Comparison of ENCODE assay signal across 1 cellular context in the genomic region with DNA sequence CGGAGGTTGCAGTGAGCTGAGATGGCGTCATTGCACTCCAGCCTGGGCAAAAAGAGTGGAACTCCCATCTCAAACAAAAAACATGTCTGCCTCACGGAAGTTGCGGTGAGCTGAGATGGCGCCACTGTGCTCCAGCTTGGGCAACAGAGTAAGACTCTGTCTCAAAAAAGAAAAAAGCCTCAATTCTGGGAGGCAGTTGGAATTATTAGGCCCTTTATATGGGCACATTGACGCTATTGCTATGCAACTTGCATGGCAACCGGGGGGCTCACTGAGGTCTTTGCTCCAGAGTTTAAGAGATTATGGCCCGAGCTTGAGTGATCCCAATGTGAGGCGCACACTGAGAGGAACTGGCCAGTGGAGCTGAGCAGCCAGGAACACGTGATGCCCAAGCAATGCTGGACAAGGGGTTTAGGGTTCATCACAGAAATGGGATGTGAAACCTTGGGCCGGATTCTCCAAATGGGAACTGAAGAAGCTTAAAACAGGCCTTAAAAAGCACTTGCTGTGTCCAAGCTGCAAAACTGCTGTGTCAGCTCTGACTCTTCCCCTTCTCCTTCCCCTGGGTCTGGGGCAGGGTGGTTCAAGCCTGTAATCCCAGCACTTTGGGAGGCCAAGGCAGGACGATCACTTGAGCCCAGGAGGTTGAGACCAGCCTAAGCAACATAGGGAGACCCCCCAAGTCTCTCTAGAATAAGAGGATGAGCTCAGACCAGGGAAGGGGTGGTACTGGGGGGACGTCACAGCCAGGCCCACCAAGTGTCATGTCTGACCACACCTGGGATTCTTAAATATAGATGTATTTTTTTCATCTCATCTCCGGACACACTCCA.
TF ChIP-seq lines count a peak whose summit lies in the region.

No MANE protein-coding gene starts in this region.

TF ChIP-seq in K562, 482 proteins besides CTCF, POLR2A, EP300 and RAD21 (continued from another document and continues in another):
- TF ChIP-seq MBD2 (IDR thresholded peaks at IDR 0.05; ENCODE audit: borderline replicate concordance, low read depth) (peak; percentile 73), ZC3H8 (IDR thresholded peaks at IDR 0.05) (no peak), PPARD (CRISPR knock-in tag; IDR thresholded peaks at IDR 0.05) (no peak), HDAC3 (IDR thresholded peaks at IDR 0.05; ENCODE audit: borderline replicate concordance, partially characterized antibody) (peak; percentile 41), NCOA2 (IDR thresholded peaks at IDR 0.05; ENCODE audit: partially characterized antibody in 2 of 2) (no peak), MAFF (IDR thresholded peaks at IDR 0.05; ENCODE audit: low read length) (peak; percentile 98), RCOR1 (IDR thresholded peaks at IDR 0.05; ENCODE audit: borderline replicate concordance in 1 of 2, low read depth in 2 of 2, low read length in 2 of 2) (peak in 1 of 2 experiments; percentile 44; a peak in 1 of 4 replicates), BRD4 (IDR thresholded peaks at IDR 0.05) (no peak), NBN (IDR thresholded peaks at IDR 0.05; ENCODE audit: low read depth) (peak; percentile 24; the same call in 1 of the 2 replicates), ZNF778 (CRISPR knock-in tag; IDR thresholded peaks at IDR 0.05) (no peak), ZNF232 (CRISPR knock-in tag; IDR thresholded peaks at IDR 0.05) (no peak), PHB (CRISPR knock-in tag; IDR thresholded peaks at IDR 0.05) (peak; percentile 29), DPF2 (IDR thresholded peaks at IDR 0.05) (0 out of 2 replicates have a peak, but pooled peaks have one; percentile 65), TAF15 (IDR thresholded peaks at IDR 0.05; ENCODE audit: low read depth, low read length) (peak; percentile 67; the same call in 1 of the 2 replicates), GABPB2 (CRISPR knock-in tag; conservative IDR thresholded peaks at IDR 0.05) (peak; percentile 27; the same call in 1 of the 2 replicates), HSF4 (CRISPR knock-in tag; IDR thresholded peaks at IDR 0.05; ENCODE audit: borderline replicate concordance) (no peak; the same call in 1 of the 2 replicates), BRCA1 (IDR thresholded peaks at IDR 0.05) (no peak), BRCA1 (CRISPR knock-in tag; IDR thresholded peaks at IDR 0.05) (no peak), SOX6 (IDR thresholded peaks at IDR 0.05) (no peak), TAL1 (IDR thresholded peaks at IDR 0.05) (no peak), NR2C1 (IDR thresholded peaks at IDR 0.05) (no peak; the same call in 1 of the 2 replicates), NR2C1 (tag; IDR thresholded peaks at IDR 0.05) (no peak), STAT5B (CRISPR knock-in tag; IDR thresholded peaks at IDR 0.05) (no peak), ZNF124 (CRISPR knock-in tag; IDR thresholded peaks at IDR 0.05) (no peak), KAT7 (CRISPR knock-in tag; IDR thresholded peaks at IDR 0.05; ENCODE audit: borderline replicate concordance) (no peak), ILF3 (IDR thresholded peaks at IDR 0.05; ENCODE audit: borderline replicate concordance) (peak; percentile 96), ZNF717 (CRISPR knock-in tag; IDR thresholded peaks at IDR 0.05) (no peak), ZNF76 (CRISPR knock-in tag; IDR thresholded peaks at IDR 0.05; ENCODE audit: borderline replicate concordance) (peak; percentile 19; the same call in 1 of the 2 replicates), ZNF77 (CRISPR knock-in tag; IDR thresholded peaks at IDR 0.05) (peak; percentile 7; the same call in 1 of the 2 replicates), ZNF707 (CRISPR knock-in tag; conservative IDR thresholded peaks at IDR 0.05) (no peak), BRD9 (IDR thresholded peaks at IDR 0.05; ENCODE audit: low read depth, partially characterized antibody) (no peak), ZNF551 (CRISPR knock-in tag; IDR thresholded peaks at IDR 0.05) (no peak; the same call in none of the 2 replicates), RBBP5 (IDR thresholded peaks at IDR 0.05; ENCODE audit: borderline replicate concordance, insufficient read depth, low read length, poor library complexity, severe bottlenecking) (peak; percentile 12), RHOXF2B (CRISPR knock-in tag; conservative IDR thresholded peaks at IDR 0.05) (peak; percentile 70), XRCC5 (IDR thresholded peaks at IDR 0.05; ENCODE audit: low read depth, low read length) (no peak), CEBPG (CRISPR knock-in tag; IDR thresholded peaks at IDR 0.05) (no peak), CEBPG (tag; conservative IDR thresholded peaks at IDR 0.05 in 1 of 2, IDR thresholded peaks at IDR 0.05 in 1 of 2) (peak; percentile 59 to 65; a peak in 3 of 4 replicates), NFIC (IDR thresholded peaks at IDR 0.05) (0 out of 2 replicates have a peak, but pooled peaks have one; percentile 4), PHF8 (IDR thresholded peaks at IDR 0.05; ENCODE audit: borderline replicate concordance, low read length) (peak; percentile 25; the same call in 1 of the 2 replicates), ZNF253 (CRISPR knock-in tag; conservative IDR thresholded peaks at IDR 0.05) (no peak; the same call in 1 of the 2 replicates), KLF1 (tag; IDR thresholded peaks at IDR 0.05) (no peak)
- TF ChIP-seq, protein P1, sequence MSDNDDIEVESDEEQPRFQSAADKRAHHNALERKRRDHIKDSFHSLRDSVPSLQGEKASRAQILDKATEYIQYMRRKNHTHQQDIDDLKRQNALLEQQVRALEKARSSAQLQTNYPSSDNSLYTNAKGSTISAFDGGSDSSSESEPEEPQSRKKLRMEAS (CRISPR knock-in tag; IDR thresholded peaks at IDR 0.05) = peak; percentile 29; the same call in 1 of the 2 replicates
- TF ChIP-seq, protein P2, sequence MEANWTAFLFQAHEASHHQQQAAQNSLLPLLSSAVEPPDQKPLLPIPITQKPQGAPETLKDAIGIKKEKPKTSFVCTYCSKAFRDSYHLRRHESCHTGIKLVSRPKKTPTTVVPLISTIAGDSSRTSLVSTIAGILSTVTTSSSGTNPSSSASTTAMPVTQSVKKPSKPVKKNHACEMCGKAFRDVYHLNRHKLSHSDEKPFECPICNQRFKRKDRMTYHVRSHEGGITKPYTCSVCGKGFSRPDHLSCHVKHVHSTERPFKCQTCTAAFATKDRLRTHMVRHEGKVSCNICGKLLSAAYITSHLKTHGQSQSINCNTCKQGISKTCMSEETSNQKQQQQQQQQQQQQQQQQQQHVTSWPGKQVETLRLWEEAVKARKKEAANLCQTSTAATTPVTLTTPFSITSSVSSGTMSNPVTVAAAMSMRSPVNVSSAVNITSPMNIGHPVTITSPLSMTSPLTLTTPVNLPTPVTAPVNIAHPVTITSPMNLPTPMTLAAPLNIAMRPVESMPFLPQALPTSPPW (CRISPR knock-in tag; IDR thresholded peaks at IDR 0.05) = no peak
- TF ChIP-seq, protein P3, sequence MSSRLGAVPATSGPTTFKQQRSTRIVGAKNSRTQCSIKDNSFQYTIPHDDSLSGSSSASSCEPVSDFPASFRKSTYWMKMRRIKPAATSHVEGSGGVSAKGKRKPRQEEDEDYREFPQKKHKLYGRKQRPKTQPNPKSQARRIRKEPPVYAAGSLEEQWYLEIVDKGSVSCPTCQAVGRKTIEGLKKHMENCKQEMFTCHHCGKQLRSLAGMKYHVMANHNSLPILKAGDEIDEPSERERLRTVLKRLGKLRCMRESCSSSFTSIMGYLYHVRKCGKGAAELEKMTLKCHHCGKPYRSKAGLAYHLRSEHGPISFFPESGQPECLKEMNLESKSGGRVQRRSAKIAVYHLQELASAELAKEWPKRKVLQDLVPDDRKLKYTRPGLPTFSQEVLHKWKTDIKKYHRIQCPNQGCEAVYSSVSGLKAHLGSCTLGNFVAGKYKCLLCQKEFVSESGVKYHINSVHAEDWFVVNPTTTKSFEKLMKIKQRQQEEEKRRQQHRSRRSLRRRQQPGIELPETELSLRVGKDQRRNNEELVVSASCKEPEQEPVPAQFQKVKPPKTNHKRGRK (tag; IDR thresholded peaks at IDR 0.05) = no peak
- TF ChIP-seq, protein P4, sequence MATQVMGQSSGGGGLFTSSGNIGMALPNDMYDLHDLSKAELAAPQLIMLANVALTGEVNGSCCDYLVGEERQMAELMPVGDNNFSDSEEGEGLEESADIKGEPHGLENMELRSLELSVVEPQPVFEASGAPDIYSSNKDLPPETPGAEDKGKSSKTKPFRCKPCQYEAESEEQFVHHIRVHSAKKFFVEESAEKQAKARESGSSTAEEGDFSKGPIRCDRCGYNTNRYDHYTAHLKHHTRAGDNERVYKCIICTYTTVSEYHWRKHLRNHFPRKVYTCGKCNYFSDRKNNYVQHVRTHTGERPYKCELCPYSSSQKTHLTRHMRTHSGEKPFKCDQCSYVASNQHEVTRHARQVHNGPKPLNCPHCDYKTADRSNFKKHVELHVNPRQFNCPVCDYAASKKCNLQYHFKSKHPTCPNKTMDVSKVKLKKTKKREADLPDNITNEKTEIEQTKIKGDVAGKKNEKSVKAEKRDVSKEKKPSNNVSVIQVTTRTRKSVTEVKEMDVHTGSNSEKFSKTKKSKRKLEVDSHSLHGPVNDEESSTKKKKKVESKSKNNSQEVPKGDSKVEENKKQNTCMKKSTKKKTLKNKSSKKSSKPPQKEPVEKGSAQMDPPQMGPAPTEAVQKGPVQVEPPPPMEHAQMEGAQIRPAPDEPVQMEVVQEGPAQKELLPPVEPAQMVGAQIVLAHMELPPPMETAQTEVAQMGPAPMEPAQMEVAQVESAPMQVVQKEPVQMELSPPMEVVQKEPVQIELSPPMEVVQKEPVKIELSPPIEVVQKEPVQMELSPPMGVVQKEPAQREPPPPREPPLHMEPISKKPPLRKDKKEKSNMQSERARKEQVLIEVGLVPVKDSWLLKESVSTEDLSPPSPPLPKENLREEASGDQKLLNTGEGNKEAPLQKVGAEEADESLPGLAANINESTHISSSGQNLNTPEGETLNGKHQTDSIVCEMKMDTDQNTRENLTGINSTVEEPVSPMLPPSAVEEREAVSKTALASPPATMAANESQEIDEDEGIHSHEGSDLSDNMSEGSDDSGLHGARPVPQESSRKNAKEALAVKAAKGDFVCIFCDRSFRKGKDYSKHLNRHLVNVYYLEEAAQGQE (CRISPR knock-in tag; IDR thresholded peaks at IDR 0.05; ENCODE audit: low read depth) = peak; percentile 78
- TF ChIP-seq, protein P5, sequence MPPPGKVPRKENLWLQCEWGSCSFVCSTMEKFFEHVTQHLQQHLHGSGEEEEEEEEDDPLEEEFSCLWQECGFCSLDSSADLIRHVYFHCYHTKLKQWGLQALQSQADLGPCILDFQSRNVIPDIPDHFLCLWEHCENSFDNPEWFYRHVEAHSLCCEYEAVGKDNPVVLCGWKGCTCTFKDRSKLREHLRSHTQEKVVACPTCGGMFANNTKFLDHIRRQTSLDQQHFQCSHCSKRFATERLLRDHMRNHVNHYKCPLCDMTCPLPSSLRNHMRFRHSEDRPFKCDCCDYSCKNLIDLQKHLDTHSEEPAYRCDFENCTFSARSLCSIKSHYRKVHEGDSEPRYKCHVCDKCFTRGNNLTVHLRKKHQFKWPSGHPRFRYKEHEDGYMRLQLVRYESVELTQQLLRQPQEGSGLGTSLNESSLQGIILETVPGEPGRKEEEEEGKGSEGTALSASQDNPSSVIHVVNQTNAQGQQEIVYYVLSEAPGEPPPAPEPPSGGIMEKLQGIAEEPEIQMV (tag; conservative IDR thresholded peaks at IDR 0.05; ENCODE audit: low read depth) = no peak
- TF ChIP-seq, protein P6, sequence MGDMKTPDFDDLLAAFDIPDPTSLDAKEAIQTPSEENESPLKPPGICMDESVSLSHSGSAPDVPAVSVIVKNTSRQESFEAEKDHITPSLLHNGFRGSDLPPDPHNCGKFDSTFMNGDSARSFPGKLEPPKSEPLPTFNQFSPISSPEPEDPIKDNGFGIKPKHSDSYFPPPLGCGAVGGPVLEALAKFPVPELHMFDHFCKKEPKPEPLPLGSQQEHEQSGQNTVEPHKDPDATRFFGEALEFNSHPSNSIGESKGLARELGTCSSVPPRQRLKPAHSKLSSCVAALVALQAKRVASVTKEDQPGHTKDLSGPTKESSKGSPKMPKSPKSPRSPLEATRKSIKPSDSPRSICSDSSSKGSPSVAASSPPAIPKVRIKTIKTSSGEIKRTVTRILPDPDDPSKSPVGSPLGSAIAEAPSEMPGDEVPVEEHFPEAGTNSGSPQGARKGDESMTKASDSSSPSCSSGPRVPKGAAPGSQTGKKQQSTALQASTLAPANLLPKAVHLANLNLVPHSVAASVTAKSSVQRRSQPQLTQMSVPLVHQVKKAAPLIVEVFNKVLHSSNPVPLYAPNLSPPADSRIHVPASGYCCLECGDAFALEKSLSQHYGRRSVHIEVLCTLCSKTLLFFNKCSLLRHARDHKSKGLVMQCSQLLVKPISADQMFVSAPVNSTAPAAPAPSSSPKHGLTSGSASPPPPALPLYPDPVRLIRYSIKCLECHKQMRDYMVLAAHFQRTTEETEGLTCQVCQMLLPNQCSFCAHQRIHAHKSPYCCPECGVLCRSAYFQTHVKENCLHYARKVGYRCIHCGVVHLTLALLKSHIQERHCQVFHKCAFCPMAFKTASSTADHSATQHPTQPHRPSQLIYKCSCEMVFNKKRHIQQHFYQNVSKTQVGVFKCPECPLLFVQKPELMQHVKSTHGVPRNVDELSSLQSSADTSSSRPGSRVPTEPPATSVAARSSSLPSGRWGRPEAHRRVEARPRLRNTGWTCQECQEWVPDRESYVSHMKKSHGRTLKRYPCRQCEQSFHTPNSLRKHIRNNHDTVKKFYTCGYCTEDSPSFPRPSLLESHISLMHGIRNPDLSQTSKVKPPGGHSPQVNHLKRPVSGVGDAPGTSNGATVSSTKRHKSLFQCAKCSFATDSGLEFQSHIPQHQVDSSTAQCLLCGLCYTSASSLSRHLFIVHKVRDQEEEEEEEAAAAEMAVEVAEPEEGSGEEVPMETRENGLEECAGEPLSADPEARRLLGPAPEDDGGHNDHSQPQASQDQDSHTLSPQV (IDR thresholded peaks at IDR 0.05) = peak; percentile 57; the same call in 1 of the 2 replicates
- TF ChIP-seq, protein P7, sequence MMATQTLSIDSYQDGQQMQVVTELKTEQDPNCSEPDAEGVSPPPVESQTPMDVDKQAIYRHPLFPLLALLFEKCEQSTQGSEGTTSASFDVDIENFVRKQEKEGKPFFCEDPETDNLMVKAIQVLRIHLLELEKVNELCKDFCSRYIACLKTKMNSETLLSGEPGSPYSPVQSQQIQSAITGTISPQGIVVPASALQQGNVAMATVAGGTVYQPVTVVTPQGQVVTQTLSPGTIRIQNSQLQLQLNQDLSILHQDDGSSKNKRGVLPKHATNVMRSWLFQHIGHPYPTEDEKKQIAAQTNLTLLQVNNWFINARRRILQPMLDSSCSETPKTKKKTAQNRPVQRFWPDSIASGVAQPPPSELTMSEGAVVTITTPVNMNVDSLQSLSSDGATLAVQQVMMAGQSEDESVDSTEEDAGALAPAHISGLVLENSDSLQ (IDR thresholded peaks at IDR 0.05) = no peak
- TF ChIP-seq, protein P8, sequence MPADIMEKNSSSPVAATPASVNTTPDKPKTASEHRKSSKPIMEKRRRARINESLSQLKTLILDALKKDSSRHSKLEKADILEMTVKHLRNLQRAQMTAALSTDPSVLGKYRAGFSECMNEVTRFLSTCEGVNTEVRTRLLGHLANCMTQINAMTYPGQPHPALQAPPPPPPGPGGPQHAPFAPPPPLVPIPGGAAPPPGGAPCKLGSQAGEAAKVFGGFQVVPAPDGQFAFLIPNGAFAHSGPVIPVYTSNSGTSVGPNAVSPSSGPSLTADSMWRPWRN (IDR thresholded peaks at IDR 0.05; ENCODE audit: low read depth) = 0 out of 2 replicates have a peak, but pooled peaks have one; percentile 20
- TF ChIP-seq, protein P9, sequence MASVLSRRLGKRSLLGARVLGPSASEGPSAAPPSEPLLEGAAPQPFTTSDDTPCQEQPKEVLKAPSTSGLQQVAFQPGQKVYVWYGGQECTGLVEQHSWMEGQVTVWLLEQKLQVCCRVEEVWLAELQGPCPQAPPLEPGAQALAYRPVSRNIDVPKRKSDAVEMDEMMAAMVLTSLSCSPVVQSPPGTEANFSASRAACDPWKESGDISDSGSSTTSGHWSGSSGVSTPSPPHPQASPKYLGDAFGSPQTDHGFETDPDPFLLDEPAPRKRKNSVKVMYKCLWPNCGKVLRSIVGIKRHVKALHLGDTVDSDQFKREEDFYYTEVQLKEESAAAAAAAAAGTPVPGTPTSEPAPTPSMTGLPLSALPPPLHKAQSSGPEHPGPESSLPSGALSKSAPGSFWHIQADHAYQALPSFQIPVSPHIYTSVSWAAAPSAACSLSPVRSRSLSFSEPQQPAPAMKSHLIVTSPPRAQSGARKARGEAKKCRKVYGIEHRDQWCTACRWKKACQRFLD (CRISPR knock-in tag; IDR thresholded peaks at IDR 0.05) = peak; percentile 72; the same call in 1 of the 2 replicates
